17 cellular contexts compared by ENCODE assay signal in the genomic region with DNA sequence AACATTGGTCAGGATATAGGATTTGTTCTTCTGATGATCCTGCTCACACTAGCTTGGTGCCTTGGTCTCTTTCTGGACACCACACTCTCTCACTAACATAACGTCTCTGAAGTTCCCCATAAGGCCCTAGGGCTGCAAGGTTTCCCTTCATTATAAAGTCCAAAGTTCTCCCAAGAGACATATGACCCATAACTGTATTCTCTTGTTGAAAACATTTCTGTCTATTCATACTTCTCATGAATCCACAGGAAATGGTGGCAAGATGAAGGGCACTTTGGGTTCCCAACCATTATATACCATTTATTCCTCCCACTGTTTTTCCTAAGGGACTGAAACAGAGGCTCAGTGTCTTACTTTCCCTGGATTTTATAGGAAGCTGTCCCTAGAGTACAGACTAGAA. TPM values are rescaled to one million over a fixed set of nuclear protein-coding genes. Genes with fewer than 3 reads are reported as not detected.
DNase-seq lines count a peak whose midpoint lies in the region; ATAC-seq lines count a peak whose summit lies in the region.
"Had no signal": no experiment of that assay in that cellular context is flagged by ENCODE, and none has a peak within 500 bp of the region (broad histone marks: within the 10 kb centered on the region; RNA-seq: fewer than 3 reads in every experiment).

No MANE protein-coding gene starts in this region.

- ATAC-seq in HG02981 (IDR thresholded peaks at IDR 0.05; ENCODE audit: unreplicated experiment) = no peak
- ATAC-seq: GM12878 had no signal

- DNase-seq in RPMI7951 (ENCODE audit: low read depth) (peak; percentile 6), foreskin melanocyte (peak; percentile 71), cerebellar cortex (ENCODE audit: low spot score) (no peak)
- no peak for DNase-seq in activated naive CD4-positive, alpha-beta T cell treated with anti-CD3 and anti-CD28 coated beads, Interleukin-2, amount 50 U/mL, for 16 hours
- DNase-seq: 8988T; ACHN; BE2C; C1 segment of cervical spinal cord; Caco-2; Calu3; CD4-positive, alpha-beta memory T cell; CD4-positive, CD25-positive, alpha-beta regulatory T cell; CD8-positive, alpha-beta memory T cell; DMS79 treated with DMSO at 0.1 percent for 48 hours; GF-D8 had no signal

RNA-seq across cellular contexts. Expression of gene KITLG, which starts 37.1 kb away (rescaled TPM):
- total RNA-seq in RPMI7951 (2014; rRNA removed; shearing (Covaris generic)) = 4.7 and 5.4 TPM in 2 replicates
- total RNA-seq: CD4-positive, CD25-positive, alpha-beta regulatory T cell had no signal

Comparison
In these comparisons a context has a peak if more than half of its experiments do, and no peak if none do; other contexts are left out.
1. DNase-seq: peak in RPMI7951 (single experiment) and foreskin melanocyte (single experiment); none in activated naive CD4-positive, alpha-beta T cell treated with anti-CD3 and anti-CD28 coated beads, Interleukin-2, amount 50 U/mL, for 16 hours (single experiment) and cerebellar cortex (single experiment).